Comparison of ENCODE assay signal across 23 cellular contexts in genomic region chr6:68911811-68912210, GRCh38.
"Had no signal": no experiment of that assay in that cellular context is flagged by ENCODE, and none has a peak within 500 bp of the region (broad histone marks: within the 10 kb centered on the region; RNA-seq: fewer than 3 reads in every experiment).

No MANE protein-coding gene starts in this region.

- H3K36me3 Mint-ChIP-seq: immature natural killer cell; memory B cell; naive B cell; natural killer cell treated with Interleukin-12 subunit alpha and Interleukin-12 subunit beta and Interleukin-15 and Interleukin-18, amount 100 ng/mL, for 72 hours had no signal

- H3K4me3 Mint-ChIP-seq: dendritic cell treated with granulocyte-macrophage colony-stimulating factor and Interleukin-4, amounts not matched to agents 40 ng/mL and 50 ng/mL, for 4 days; endodermal cell; immature natural killer cell; memory B cell; naive B cell; natural killer cell treated with Interleukin-12 subunit alpha and Interleukin-12 subunit beta and Interleukin-15 and Interleukin-18, amount 100 ng/mL, for 72 hours; neural crest cell had no signal

- H3K4me1 Mint-ChIP-seq: endodermal cell, immature natural killer cell, memory B cell, naive B cell, neural crest cell had no signal

- FAIRE-seq: pancreas had no signal

- DNase-seq: colonic mucosa; effector CD8-positive, alpha-beta T cell; endodermal cell; foreskin keratinocyte; hypothalamus; immature natural killer cell; islet precursor cell; left ventricle myocardium superior; naive B cell; pancreas; stimulated activated CD4-positive, alpha-beta T cell treated with anti-CD3 and anti-CD28 coated beads, Interleukin-12 subunit alpha, Interleukin-12 subunit beta, amount 100 ng/mL, for 4 hours; stimulated activated CD4-positive, alpha-beta T cell treated with anti-CD3 and anti-CD28 coated beads, Interleukin-1b, Interleukin-23, amount 100 ng/mL, for 48 hours; stimulated activated CD4-positive, alpha-beta T cell treated with anti-CD3 and anti-CD28 coated beads, Interleukin-4, amount 100 ng/mL, for 1 hour; stimulated activated CD8-positive, alpha-beta memory T cell treated with anti-CD3 and anti-CD28 coated beads, Interleukin-4, amount 100 ng/mL, for 48 hours; stimulated activated naive CD4-positive, alpha-beta T cell treated with Interleukin-2 at 50 U/mL for 16 hours; stomach; thyroid gland; trophoblast cell had no signal

- H3K9me3 Mint-ChIP-seq: dendritic cell treated with granulocyte-macrophage colony-stimulating factor and Interleukin-4, amounts not matched to agents 40 ng/mL and 50 ng/mL, for 4 days; memory B cell had no signal

- H3K27ac Mint-ChIP-seq: dendritic cell treated with granulocyte-macrophage colony-stimulating factor and Interleukin-4, amounts not matched to agents 40 ng/mL and 50 ng/mL, for 4 days; endodermal cell; immature natural killer cell; memory B cell; naive B cell; natural killer cell treated with Interleukin-12 subunit alpha and Interleukin-12 subunit beta and Interleukin-15 and Interleukin-18, amount 100 ng/mL, for 72 hours; progenitor cell of endocrine pancreas had no signal

- H3K27me3 Mint-ChIP-seq: dendritic cell treated with granulocyte-macrophage colony-stimulating factor and Interleukin-4, amounts not matched to agents 40 ng/mL and 50 ng/mL, for 4 days; memory B cell; naive B cell; natural killer cell treated with Interleukin-12 subunit alpha and Interleukin-12 subunit beta and Interleukin-15 and Interleukin-18, amount 100 ng/mL, for 72 hours; progenitor cell of endocrine pancreas had no signal
